In genomic region chrX:30607155-30607554, GRCh38 we compare ENCODE assay signal across 28 cellular contexts. TPM values are rescaled to one million over a fixed set of nuclear protein-coding genes. Genes with fewer than 3 reads are reported as not detected.
"Had no signal": no experiment of that assay in that cellular context is flagged by ENCODE, and none has a peak within 500 bp of the region (broad histone marks: within the 10 kb centered on the region; RNA-seq: fewer than 3 reads in every experiment).

No MANE protein-coding gene starts in this region.

- H3K9me3 ChIP-seq: mucosa of descending colon, neutrophil, psoas muscle, right lobe of liver, suprapubic skin, thyroid gland, uterus had no signal

- H3K36me3 ChIP-seq: neutrophil, right lobe of liver, suprapubic skin, thyroid gland, uterus had no signal

- H3K4me3 ChIP-seq: hepatocyte, mucosa of descending colon, psoas muscle, right lobe of liver, suprapubic skin, thyroid gland, uterus had no signal

- H3K36me3 Mint-ChIP-seq: naive thymus-derived CD8-positive, alpha-beta T cell; stimulated activated effector memory CD8-positive, alpha-beta T cell treated with anti-CD3 and anti-CD28 coated beads, Interleukin-12 subunit alpha, Interleukin-12 subunit beta, amount 100 ng/mL, for 72 hours; type B pancreatic cell had no signal

- H2AFZ ChIP-seq: hepatocyte had no signal

- H3K27me3 Mint-ChIP-seq: naive thymus-derived CD8-positive, alpha-beta T cell; type B pancreatic cell had no signal

- H3K4me3 Mint-ChIP-seq: naive thymus-derived CD8-positive, alpha-beta T cell; stimulated activated effector memory CD8-positive, alpha-beta T cell treated with anti-CD3 and anti-CD28 coated beads, Interleukin-12 subunit alpha, Interleukin-12 subunit beta, amount 100 ng/mL, for 72 hours; type B pancreatic cell had no signal

- H3K27ac ChIP-seq: hepatocyte, neutrophil, psoas muscle, right lobe of liver, suprapubic skin, thyroid gland, uterus had no signal

- H3K4me1 ChIP-seq: psoas muscle, right lobe of liver, suprapubic skin, thyroid gland, uterus had no signal

- FAIRE-seq: endometrium had no signal

- H3K27ac Mint-ChIP-seq: naive thymus-derived CD8-positive, alpha-beta T cell; stimulated activated effector memory CD8-positive, alpha-beta T cell treated with anti-CD3 and anti-CD28 coated beads, Interleukin-12 subunit alpha, Interleukin-12 subunit beta, amount 100 ng/mL, for 72 hours; type B pancreatic cell had no signal

- H3K79me2 ChIP-seq: hepatocyte had no signal

- DNase-seq: cortex of kidney; effector memory CD4-positive, alpha-beta T cell; head of caudate nucleus; left colon; left ventricle myocardium superior; mucosa of descending colon; naive thymus-derived CD8-positive, alpha-beta T cell; psoas muscle; retina; right lobe of liver; stimulated activated CD4-positive, alpha-beta T cell treated with anti-CD3 and anti-CD28 coated beads, Interleukin-4, amount 100 ng/mL, for 1 hour; stimulated activated CD8-positive, alpha-beta memory T cell treated with anti-CD3 and anti-CD28 coated beads, Interleukin-4, amount 100 ng/mL, for 48 hours; stimulated activated naive CD8-positive, alpha-beta T cell treated with anti-CD3 and anti-CD28 coated beads, Interleukin-15, Interleukin-2, amounts not matched to agents 100 U/mL and 50 U/mL, for 24 hours; thyroid gland; uterus had no signal

- H3K4me2 ChIP-seq: hepatocyte had no signal

- H3K9me3 Mint-ChIP-seq: naive thymus-derived CD8-positive, alpha-beta T cell; stimulated activated effector memory CD8-positive, alpha-beta T cell treated with anti-CD3 and anti-CD28 coated beads, Interleukin-12 subunit alpha, Interleukin-12 subunit beta, amount 100 ng/mL, for 72 hours had no signal

- ATAC-seq: left colon; left ventricle myocardium superior; mucosa of descending colon; naive thymus-derived CD8-positive, alpha-beta T cell; psoas muscle; right lobe of liver; stimulated activated effector memory CD8-positive, alpha-beta T cell treated with anti-CD3 and anti-CD28 coated beads, Interleukin-12 subunit alpha, Interleukin-12 subunit beta, amount 100 ng/mL, for 72 hours; stimulated activated naive CD8-positive, alpha-beta T cell treated with anti-CD3 and anti-CD28 coated beads, Interleukin-15, Interleukin-2, amounts not matched to agents 100 U/mL and 50 U/mL, for 24 hours had no signal

- H3K27me3 ChIP-seq: hepatocyte, neutrophil, right lobe of liver, suprapubic skin, thyroid gland, uterus had no signal

- H3K4me1 Mint-ChIP-seq: naive thymus-derived CD8-positive, alpha-beta T cell; stimulated activated effector memory CD8-positive, alpha-beta T cell treated with anti-CD3 and anti-CD28 coated beads, Interleukin-12 subunit alpha, Interleukin-12 subunit beta, amount 100 ng/mL, for 72 hours had no signal

RNA-seq across cellular contexts. Expression of gene TASL, which starts 29.6 kb away (rescaled TPM):
- total RNA-seq: epithelial cell of proximal tubule, fibroblast of lung, fibroblast of villous mesenchyme, kidney epithelial cell, lung microvascular endothelial cell, osteoblast had no signal
- polyA plus RNA-seq: fibroblast of lung, hepatocyte, neural cell had no signal
